Comparison of ENCODE assay signal across 11 cellular contexts in the genomic region with DNA sequence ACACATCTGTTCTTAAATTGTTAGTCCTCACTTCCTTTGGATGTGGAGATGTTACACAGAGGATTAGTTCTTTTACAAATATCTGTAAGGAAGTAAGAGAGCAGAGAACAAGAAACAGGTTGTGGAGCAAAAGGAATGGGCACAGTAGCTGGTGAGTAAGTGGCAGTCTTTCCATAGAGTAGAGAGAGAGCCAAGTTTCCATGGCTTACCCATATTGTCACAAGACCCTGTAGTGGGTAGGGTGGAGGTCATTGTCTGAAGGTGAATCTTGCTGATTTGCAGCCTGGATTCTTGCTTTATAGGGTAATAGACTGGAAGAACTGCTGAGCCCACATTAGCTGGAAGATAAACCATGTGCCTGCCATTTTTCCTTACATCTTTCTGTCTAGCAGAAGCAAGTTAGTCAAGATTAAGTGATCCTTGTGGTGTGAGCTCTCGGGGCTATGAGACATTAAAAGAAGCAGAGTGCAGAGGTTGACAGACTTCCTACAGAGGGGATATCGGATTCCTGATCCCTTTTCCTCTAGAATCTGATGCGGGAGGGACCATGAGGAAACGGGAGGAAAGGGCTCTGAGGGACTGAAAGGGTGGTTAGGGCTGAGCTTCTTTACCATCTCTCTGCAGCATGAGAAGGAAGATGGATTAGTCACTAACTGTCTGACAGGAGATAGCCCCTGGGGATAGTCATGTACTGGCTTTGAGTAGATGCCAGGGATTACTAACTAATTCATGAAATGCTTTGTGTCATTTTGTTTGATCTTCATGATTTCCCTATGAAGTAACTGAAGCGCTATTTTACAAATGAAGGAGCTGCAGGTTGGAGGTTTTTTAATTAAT.
DNase-seq lines count a peak whose midpoint lies in the region; ATAC-seq and TF ChIP-seq lines count a peak whose summit lies in the region.
"Had no signal": no experiment of that assay in that cellular context is flagged by ENCODE, and none has a peak within 500 bp of the region (broad histone marks: within the 10 kb centered on the region; RNA-seq: fewer than 3 reads in every experiment).

No MANE protein-coding gene starts in this region.

- peaks cover 77% of the 10 kb centered on the region for H3K36me3 Mint-ChIP-seq in dendritic cell treated with granulocyte-macrophage colony-stimulating factor and Interleukin-4, amounts not matched to agents 40 ng/mL and 50 ng/mL, for 4 days (ENCODE audit: low read depth)

- DNase-seq in ELF-1 (ENCODE audit: low read depth, low spot score) (peak; percentile 81), NCI-H2171 (lab: John Stamatoyannopoulos, UW) (peak; percentile 43)
- DNase-seq: activated naive CD4-positive, alpha-beta T cell treated with anti-CD3 and anti-CD28 coated beads, Interleukin-2, amount 10 ng/mL, durations not matched to agents 7 days and 5 days; left cardiac atrium; SIG-M5 had no signal

- peaks cover 15% of the 10 kb centered on the region for H3K4me1 Mint-ChIP-seq in dendritic cell treated with granulocyte-macrophage colony-stimulating factor and Interleukin-4, amounts not matched to agents 40 ng/mL and 50 ng/mL, for 4 days (ENCODE audit: low read depth)
- H3K4me1 Mint-ChIP-seq: activated naive CD4-positive, alpha-beta T cell treated with anti-CD3 and anti-CD28 coated beads, Interleukin-2, amount 10 ng/mL, durations not matched to agents 7 days and 5 days had no signal

- H3K9me3 Mint-ChIP-seq in dendritic cell treated with granulocyte-macrophage colony-stimulating factor and Interleukin-4, amounts not matched to agents 40 ng/mL and 50 ng/mL, for 4 days: no peaks in the 10 kb centered on the region
- H3K9me3 Mint-ChIP-seq: activated naive CD4-positive, alpha-beta T cell treated with anti-CD3 and anti-CD28 coated beads, Interleukin-2, amount 10 ng/mL, durations not matched to agents 7 days and 5 days had no signal

- H3K27ac ChIP-seq in neutrophil: peak overlapping the region; percentile 9

- no peak overlapping the region for H3K4me3 ChIP-seq in neutrophil (ENCODE audit: low read depth in 1 of 2, low read length in 1 of 2)

- ATAC-seq in GM18511 (IDR thresholded peaks at IDR 0.05; ENCODE audit: unreplicated experiment) (no peak), GM21786 (IDR thresholded peaks at IDR 0.05; ENCODE audit: unreplicated experiment) (no peak), HG03378 (IDR thresholded peaks at IDR 0.05; ENCODE audit: unreplicated experiment) (no peak), HG03354 (IDR thresholded peaks at IDR 0.05; ENCODE audit: poor library complexity, severe bottlenecking, unreplicated experiment) (no peak)

- no peak overlapping the region for H3K4me3 Mint-ChIP-seq in dendritic cell treated with granulocyte-macrophage colony-stimulating factor and Interleukin-4, amounts not matched to agents 40 ng/mL and 50 ng/mL, for 4 days
- H3K4me3 Mint-ChIP-seq: activated naive CD4-positive, alpha-beta T cell treated with anti-CD3 and anti-CD28 coated beads, Interleukin-2, amount 10 ng/mL, durations not matched to agents 7 days and 5 days had no signal

- no peaks in the 10 kb centered on the region for H3K27me3 ChIP-seq in neutrophil

- no peak for TF ChIP-seq CTCF in neutrophil (IDR thresholded peaks at IDR 0.05)

- no peaks in the 10 kb centered on the region for H3K9me3 ChIP-seq in neutrophil

- no peaks in the 10 kb centered on the region for H3K27me3 Mint-ChIP-seq in dendritic cell treated with granulocyte-macrophage colony-stimulating factor and Interleukin-4, amounts not matched to agents 40 ng/mL and 50 ng/mL, for 4 days
- H3K27me3 Mint-ChIP-seq: activated naive CD4-positive, alpha-beta T cell treated with anti-CD3 and anti-CD28 coated beads, Interleukin-2, amount 10 ng/mL, durations not matched to agents 7 days and 5 days had no signal

- H3K36me3 ChIP-seq in neutrophil: peaks cover 4% of the 10 kb centered on the region

- H3K4me1 ChIP-seq in neutrophil (ENCODE audit: control insufficient read depth in 1 of 2, insufficient read depth in 1 of 2, low read depth in 1 of 2, low read length in 1 of 2): peaks cover 45 to 67% of the 10 kb centered on the region in 2 experiments

- intact Hi-C loops in dendritic cell treated with granulocyte-macrophage colony-stimulating factor and Interleukin-4, amounts not matched to agents 40 ng/mL and 50 ng/mL, for 4 days (cut with micrococcal nuclease): no loop called here

- peak overlapping the region; percentile 24 for H3K27ac Mint-ChIP-seq in dendritic cell treated with granulocyte-macrophage colony-stimulating factor and Interleukin-4, amounts not matched to agents 40 ng/mL and 50 ng/mL, for 4 days
- H3K27ac Mint-ChIP-seq: activated naive CD4-positive, alpha-beta T cell treated with anti-CD3 and anti-CD28 coated beads, Interleukin-2, amount 10 ng/mL, durations not matched to agents 7 days and 5 days had no signal
